In genomic region chr9:36191290-36191645, GRCh38 we compare ENCODE assay signal across 8 cellular contexts. TPM values are rescaled to one million over a fixed set of nuclear protein-coding genes. Genes with fewer than 3 reads are reported as not detected.
A peak's percentile ranks its signal among the peaks of the same experiment; 100 is the strongest.
DNase-seq lines count a peak whose midpoint lies in the region; ATAC-seq and TF ChIP-seq lines count a peak whose summit lies in the region.

No MANE protein-coding gene starts in this region.

- POLR2A ChIA-PET in activated CD8-positive, alpha-beta T cell treated with anti-CD3 and anti-CD28 coated beads for 36 hours (lab: Charles Lee), result interaction anchor here (0.8 to 3.8 kb wide), 15 partner anchors 10 to 295 kb away, joined by 3 to 23 read pairs (median 5); partner anchors contain the start of gene CCIN

- no peak for ATAC-seq in activated CD8-positive, alpha-beta T cell treated with anti-CD3 and anti-CD28 coated beads for 36 hours
- no peak for ATAC-seq in HG02973 (IDR thresholded peaks at IDR 0.05; ENCODE audit: unreplicated experiment)

- peaks cover 40% of the 10 kb centered on the region for H3K4me1 Mint-ChIP-seq in activated CD8-positive, alpha-beta T cell treated with anti-CD3 and anti-CD28 coated beads for 36 hours (ENCODE audit: low read depth)
- peaks cover 50% of the 10 kb centered on the region for H3K4me1 Mint-ChIP-seq in neural crest cell

- intact Hi-C loops in activated CD8-positive, alpha-beta T cell treated with anti-CD3 and anti-CD28 coated beads for 36 hours (cut with micrococcal nuclease), result no loop called here

- peak overlapping the region; percentile 32; the same call in 1 of the 2 replicates for H3K27ac ChIP-seq in Karpas-422 (ENCODE audit: low read length)
- peak overlapping the region; percentile 87 for H3K27ac ChIP-seq in thymus (ENCODE audit: low read depth)

- peaks cover 26% of the 10 kb centered on the region for H3K36me3 Mint-ChIP-seq in activated CD8-positive, alpha-beta T cell treated with anti-CD3 and anti-CD28 coated beads for 36 hours (ENCODE audit: low read depth)
- peaks cover 5% of the 10 kb centered on the region for H3K36me3 Mint-ChIP-seq in neural crest cell (ENCODE audit: low read depth)

- H3K9me3 ChIP-seq in Karpas-422 (ENCODE audit: low read length) (no peaks in the 10 kb centered on the region), thymus (ENCODE audit: control insufficient read depth) (no peaks in the 10 kb centered on the region)

- H3K36me3 ChIP-seq in Karpas-422 (ENCODE audit: insufficient read depth, low read length) (peaks cover 19% of the 10 kb centered on the region; the same call in 1 of the 2 replicates), thymus (ENCODE audit: control insufficient read depth, insufficient read depth) (peaks cover 3% of the 10 kb centered on the region)

- no peaks in the 10 kb centered on the region for H3K27me3 Mint-ChIP-seq in activated CD8-positive, alpha-beta T cell treated with anti-CD3 and anti-CD28 coated beads for 36 hours
- peaks cover 9% of the 10 kb centered on the region for H3K27me3 Mint-ChIP-seq in neural crest cell (ENCODE audit: low read depth)

- peaks cover 37% of the 10 kb centered on the region for H4K20me1 ChIP-seq in Karpas-422 (ENCODE audit: insufficient read depth, low read depth, low read length)

- no peaks in the 10 kb centered on the region for H3K27me3 ChIP-seq in Karpas-422 (ENCODE audit: low read length)
- no peaks in the 10 kb centered on the region for H3K27me3 ChIP-seq in thymus (ENCODE audit: control insufficient read depth, insufficient read depth)

- H3K9me3 Mint-ChIP-seq in activated CD8-positive, alpha-beta T cell treated with anti-CD3 and anti-CD28 coated beads for 36 hours, result no peaks in the 10 kb centered on the region
- no peaks in the 10 kb centered on the region for H3K9me3 Mint-ChIP-seq in neural crest cell

- DNase-seq in NK-92 treated with Interleukin-12 subunit alpha and Interleukin-12 subunit beta, amount 100 ng/mL, for 24 hours (lab: John Stamatoyannopoulos, UW), result peak; percentile 10
- DNase-seq in NK-92 (lab: John Stamatoyannopoulos, UW; ENCODE audit: unreplicated experiment), result no peak
- DNase-seq in Karpas-422, result peak; percentile 79
- peak; percentile 62 for DNase-seq in activated CD8-positive, alpha-beta T cell treated with anti-CD3 and anti-CD28 coated beads for 36 hours
- DNase-seq in erythroblast (lab: John Stamatoyannopoulos, UW), result peak; percentile 66 to 74
- peak; percentile 11 for DNase-seq in neural crest cell (ENCODE audit: low read depth, low spot score)

- peak overlapping the region; percentile 78 for H3K4me3 ChIP-seq in Karpas-422 (ENCODE audit: low read length)
- peak overlapping the region; percentile 96 for H3K4me3 ChIP-seq in thymus (ENCODE audit: low read length)

- H3K4me1 ChIP-seq in Karpas-422 (ENCODE audit: low read length) (peaks cover 27% of the 10 kb centered on the region), thymus (ENCODE audit: control insufficient read depth, insufficient read depth, low read length) (peaks cover 16% of the 10 kb centered on the region)

- H3K4me2 ChIP-seq in Karpas-422 (ENCODE audit: low read depth, low read length, poor library complexity, severe bottlenecking), result peak overlapping the region; percentile 80

- CTCF ChIA-PET in activated CD8-positive, alpha-beta T cell treated with anti-CD3 and anti-CD28 coated beads for 36 hours (lab: Charles Lee), result interaction anchor here (0.8 to 5.9 kb wide), 21 partner anchors 10 to 250 kb away, joined by 3 to 69 read pairs (median 6); no protein-coding TSS in a partner anchor

- no peaks in the 10 kb centered on the region for H3K9me2 ChIP-seq in Karpas-422 (replicated peaks; ENCODE audit: insufficient read depth, low read length)

- H3K27ac Mint-ChIP-seq in activated CD8-positive, alpha-beta T cell treated with anti-CD3 and anti-CD28 coated beads for 36 hours, result peak overlapping the region; percentile 78
- H3K27ac Mint-ChIP-seq in neural crest cell (ENCODE audit: unreplicated experiment), result peak overlapping the region; percentile 91

- no peak for TF ChIP-seq CTCF in activated CD8-positive, alpha-beta T cell treated with anti-CD3 and anti-CD28 coated beads for 36 hours (IDR thresholded peaks at IDR 0.05)
- no peak for TF ChIP-seq CTCF in neural crest cell (conservative IDR thresholded peaks at IDR 0.05)

- peak overlapping the region; percentile 94 for H3K4me3 Mint-ChIP-seq in activated CD8-positive, alpha-beta T cell treated with anti-CD3 and anti-CD28 coated beads for 36 hours
- H3K4me3 Mint-ChIP-seq in neural crest cell, result peak overlapping the region; percentile 93

- no peak for TF ChIP-seq POLR2A in erythroblast (IDR thresholded peaks at IDR 0.05; ENCODE audit: low read length)

- WGBS in thymus, result under 1% methylated on average over 18 of the region's 18 CpGs

- peaks cover 52% of the 10 kb centered on the region for H3K79me2 ChIP-seq in Karpas-422 (ENCODE audit: low read length)

- H2AFZ ChIP-seq in Karpas-422 (ENCODE audit: low read length), result 0 out of 2 replicates have a peak overlapping the region, but pooled peaks have one; percentile 12

- H3K9ac ChIP-seq in Karpas-422 (ENCODE audit: low read length), result peak overlapping the region; percentile 88

RNA-seq across cellular contexts. Expression of gene CLTA, which starts 0.5 kb away (rescaled TPM):
- total RNA-seq in Karpas-422 (2014; rRNA removed; shearing (Covaris generic); ENCODE audit: low replicate concordance), result 147 and 172 TPM in 2 replicates
- 100 to 1,000 TPM; 116 to 119 TPM for total RNA-seq in activated CD8-positive, alpha-beta T cell treated with anti-CD3 and anti-CD28 coated beads for 36 hours
- 222 and 224 TPM in 2 replicates for total RNA-seq in neural crest cell
- polyA plus RNA-seq in thymus, result 131 TPM

RNA-seq across cellular contexts. Expression of gene CCIN, which starts 22.1 kb away (rescaled TPM):
- total RNA-seq in Karpas-422 (2014; rRNA removed; shearing (Covaris generic); ENCODE audit: low replicate concordance), result not detected in 2 replicates
- total RNA-seq in activated CD8-positive, alpha-beta T cell treated with anti-CD3 and anti-CD28 coated beads for 36 hours, result not detected
- total RNA-seq in neural crest cell, result not detected in 2 replicates
- polyA plus RNA-seq in thymus, result 0.05 TPM

RNA-seq across cellular contexts. Expression of gene GLIPR2, which starts 54.7 kb away (rescaled TPM):
- total RNA-seq in Karpas-422 (2014; rRNA removed; shearing (Covaris generic); ENCODE audit: low replicate concordance), result 0.51 and 0.75 TPM in 2 replicates
- 10 to 100 TPM; 12.2 to 13.6 TPM for total RNA-seq in activated CD8-positive, alpha-beta T cell treated with anti-CD3 and anti-CD28 coated beads for 36 hours
- 21.5 and 24.2 TPM in 2 replicates for total RNA-seq in neural crest cell
- polyA plus RNA-seq in thymus, result 27.0 TPM
